In the genomic region with DNA sequence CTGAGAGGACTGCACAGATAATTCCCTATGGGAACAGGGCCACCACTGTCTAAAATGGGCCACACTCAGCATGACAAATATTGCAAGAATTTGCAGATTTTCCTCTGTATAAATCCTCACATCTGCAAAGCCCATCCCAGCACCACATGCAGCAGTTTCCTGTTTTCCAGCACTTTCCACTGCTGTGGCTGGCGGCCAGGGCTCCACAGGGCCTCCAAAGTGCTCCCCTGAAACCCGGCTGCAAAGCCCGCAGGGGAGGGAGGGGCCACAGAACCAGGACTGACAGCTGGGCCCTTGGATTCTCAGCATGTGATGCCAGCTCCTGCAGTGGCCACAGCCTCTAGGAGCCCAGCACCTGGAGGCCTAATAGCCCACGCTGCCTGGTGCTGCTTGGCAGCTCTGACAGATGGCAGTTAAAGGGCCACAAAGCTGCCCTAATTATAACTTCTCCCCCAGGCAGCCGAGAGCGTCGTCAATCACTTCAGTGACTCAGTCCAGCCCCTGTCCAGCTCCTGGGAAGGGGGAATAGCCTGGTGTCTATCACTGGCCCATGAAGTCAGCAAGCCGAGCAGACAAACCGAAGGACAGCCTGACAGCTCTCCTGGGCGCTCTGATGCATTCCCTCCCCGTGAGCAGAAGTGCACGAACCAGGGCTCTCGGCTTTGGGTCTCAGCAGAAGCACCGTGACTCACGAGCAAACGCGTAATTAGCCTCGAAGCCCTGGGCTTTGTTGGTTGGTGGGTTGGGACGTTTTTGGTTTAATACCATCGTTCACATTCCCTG, we compare ENCODE assay signal across 12 cellular contexts. TPM values are rescaled to one million over a fixed set of nuclear protein-coding genes. Genes with fewer than 3 reads are reported as not detected.
DNase-seq lines count a peak whose midpoint lies in the region; ATAC-seq and TF ChIP-seq lines count a peak whose summit lies in the region.
"Had no signal": no experiment of that assay in that cellular context is flagged by ENCODE, and none has a peak within 500 bp of the region (broad histone marks: within the 10 kb centered on the region; RNA-seq: fewer than 3 reads in every experiment).

No MANE protein-coding gene starts in this region.

- H3K4me1 Mint-ChIP-seq in activated T-cell treated with anti-CD3 and anti-CD28 coated beads, Interleukin-2, amount 50 U/mL, for 72 hours (ENCODE audit: low read depth), result no peaks in the 10 kb centered on the region

- no peak overlapping the region for H3K4me3 Mint-ChIP-seq in activated T-cell treated with anti-CD3 and anti-CD28 coated beads, Interleukin-2, amount 50 U/mL, for 72 hours

- H3K9me3 ChIP-seq in fibroblast of lung (ENCODE audit: control insufficient read depth, insufficient read depth, low read depth, low read length), result no peaks in the 10 kb centered on the region
- no peaks in the 10 kb centered on the region for H3K9me3 ChIP-seq in effector memory CD4-positive, alpha-beta T cell (ENCODE audit: control insufficient read depth, low read length)
- H3K9me3 ChIP-seq: upper lobe of left lung had no signal

- no peak overlapping the region for H3K9ac ChIP-seq in fibroblast of lung (ENCODE audit: insufficient read depth, low read length)

- H3K36me3 ChIP-seq in fibroblast of lung (ENCODE audit: control insufficient read depth, insufficient read depth, low read length), result no peaks in the 10 kb centered on the region
- H3K36me3 ChIP-seq in effector memory CD4-positive, alpha-beta T cell (ENCODE audit: control insufficient read depth, insufficient read depth, low read length), result no peaks in the 10 kb centered on the region
- H3K36me3 ChIP-seq: upper lobe of left lung had no signal

- H3K27me3 Mint-ChIP-seq in activated T-cell treated with anti-CD3 and anti-CD28 coated beads, Interleukin-2, amount 50 U/mL, for 72 hours (ENCODE audit: low read depth), result peaks cover 20% of the 10 kb centered on the region

- peak overlapping the region; percentile 7 for H3K27ac ChIP-seq in fibroblast of lung (ENCODE audit: insufficient read depth, low read length)
- H3K27ac ChIP-seq in effector memory CD4-positive, alpha-beta T cell (ENCODE audit: insufficient read depth, low read length, poor library complexity, severe bottlenecking), result no peak overlapping the region
- H3K27ac ChIP-seq: HL-60, upper lobe of left lung had no signal

- H3K4me2 ChIP-seq in fibroblast of lung (ENCODE audit: extremely low read depth, insufficient read depth, low read length), result peak overlapping the region; percentile 70

- H3K4me3 ChIP-seq in fibroblast of lung (replicated peaks in 1 of 4; ENCODE audit: control extremely low read depth in 1 of 4, insufficient read depth in 1 of 4, low read depth in 3 of 4, low read length in 4 of 4) (no peak overlapping the region), retinal pigment epithelial cell (ENCODE audit: low read length) (no peak overlapping the region)
- no peak overlapping the region for H3K4me3 ChIP-seq in effector memory CD4-positive, alpha-beta T cell (ENCODE audit: insufficient read depth, low read depth, low read length, poor library complexity, severe bottlenecking)
- H3K4me3 ChIP-seq: upper lobe of left lung had no signal

- no peak overlapping the region for H3K27ac Mint-ChIP-seq in activated T-cell treated with anti-CD3 and anti-CD28 coated beads, Interleukin-2, amount 50 U/mL, for 72 hours

- H3K79me2 ChIP-seq in fibroblast of lung (ENCODE audit: control insufficient read depth, insufficient read depth, low read length), result no peaks in the 10 kb centered on the region

- H3K27me3 ChIP-seq in fibroblast of lung (ENCODE audit: control insufficient read depth, insufficient read depth, low read length), result peaks cover 4% of the 10 kb centered on the region
- H3K27me3 ChIP-seq in effector memory CD4-positive, alpha-beta T cell (replicated peaks; ENCODE audit: control insufficient read depth, insufficient read depth, low read length, poor library complexity, severe bottlenecking), result peaks cover 6% of the 10 kb centered on the region

- H4K20me1 ChIP-seq in fibroblast of lung (ENCODE audit: control insufficient read depth, extremely low read depth, insufficient read depth, low read length), result no peaks in the 10 kb centered on the region

- TF ChIP-seq CTCF in fibroblast of lung (conservative IDR thresholded peaks at IDR 0.05 in 1 of 2, IDR thresholded peaks at IDR 0.05 in 1 of 2; ENCODE audit: low read depth in 1 of 2, low read length in 2 of 2) (no peak), retinal pigment epithelial cell (conservative IDR thresholded peaks at IDR 0.05; ENCODE audit: low read depth, low read length) (no peak)

- H3K9me3 Mint-ChIP-seq in activated T-cell treated with anti-CD3 and anti-CD28 coated beads, Interleukin-2, amount 50 U/mL, for 72 hours, result no peaks in the 10 kb centered on the region

- peak; percentile 42 for DNase-seq in HCEC 1CT
- peak; percentile 83 for DNase-seq in NCI-H446 treated with DMSO at 0.1 percent for 48 hours (lab: John Stamatoyannopoulos, UW)
- DNase-seq in fibroblast of lung (ENCODE audit: low read depth in 2 of 2), result peak; percentile 65 to 87
- peak; percentile 12 for DNase-seq in retinal pigment epithelial cell (ENCODE audit: low read depth)
- no peak for DNase-seq in effector memory CD4-positive, alpha-beta T cell
- DNase-seq in activated T-cell treated with anti-CD3 and anti-CD28 coated beads, Interleukin-2, amount 50 U/mL, for 72 hours, result no peak
- DNase-seq: activated naive CD4-positive, alpha-beta T cell had no signal

- H3K36me3 Mint-ChIP-seq in activated T-cell treated with anti-CD3 and anti-CD28 coated beads, Interleukin-2, amount 50 U/mL, for 72 hours (ENCODE audit: insufficient read depth in 2 of 2), result no peaks in the 10 kb centered on the region

- H3K4me1 ChIP-seq in fibroblast of lung (ENCODE audit: control insufficient read depth, extremely low read depth, insufficient read depth, low read length), result peaks cover 23% of the 10 kb centered on the region
- no peaks in the 10 kb centered on the region for H3K4me1 ChIP-seq in effector memory CD4-positive, alpha-beta T cell (ENCODE audit: control insufficient read depth, insufficient read depth, low read length, poor library complexity, severe bottlenecking)

- ATAC-seq in GM19035 (IDR thresholded peaks at IDR 0.05; ENCODE audit: unreplicated experiment) (no peak), GM21526 (IDR thresholded peaks at IDR 0.05; ENCODE audit: low FRiP score, unreplicated experiment) (no peak)
- ATAC-seq in activated T-cell treated with anti-CD3 and anti-CD28 coated beads, Interleukin-2, amount 50 U/mL, for 72 hours (replicated peaks in 1 of 2), result no peak

- H2AFZ ChIP-seq in fibroblast of lung (ENCODE audit: low read length), result peak overlapping the region; percentile 16

RNA-seq across cellular contexts. Expression of a gene that starts 4.7 kb away (rescaled TPM):
- 1.3 and 2.3 TPM in 2 replicates for total RNA-seq in fibroblast of lung
- polyA plus RNA-seq in fibroblast of lung, result 0.58 and 0.91 TPM in 2 replicates
- polyA plus RNA-seq in fibroblast of lung (2012), result 1.5 and 1.8 TPM in 2 replicates
- 5.1 and 6.2 TPM in 2 replicates for polyA minus RNA-seq in fibroblast of lung (ENCODE audit: low replicate concordance)
- total RNA-seq in activated T-cell treated with anti-CD3 and anti-CD28 coated beads, Interleukin-2, amount 50 U/mL, for 72 hours, result not detected

RNA-seq across cellular contexts. Expression of a gene that starts 13.7 kb away (rescaled TPM):
- total RNA-seq in fibroblast of lung, result not detected in 2 replicates
- polyA plus RNA-seq in fibroblast of lung, result not detected in 2 replicates
- not detected in 2 replicates for polyA plus RNA-seq in fibroblast of lung (2012)
- polyA minus RNA-seq in fibroblast of lung (ENCODE audit: low replicate concordance), result not detected in 2 replicates
- not detected for total RNA-seq in activated T-cell treated with anti-CD3 and anti-CD28 coated beads, Interleukin-2, amount 50 U/mL, for 72 hours
- total RNA-seq: skeletal muscle tissue had no signal

RNA-seq across cellular contexts. Expression of a gene that starts 34.2 kb away (rescaled TPM):
- total RNA-seq in fibroblast of lung, result under 0.01 and 0.17 TPM in 2 replicates
- polyA plus RNA-seq in fibroblast of lung, result 0.02 and 0.06 TPM in 2 replicates
- 0.05 TPM in 1 of 2 replicates, not detected in the other for polyA plus RNA-seq in fibroblast of lung (2012)
- 0.71 TPM in 1 of 2 replicates, not detected in the other for polyA minus RNA-seq in fibroblast of lung (ENCODE audit: low replicate concordance)
- total RNA-seq in activated T-cell treated with anti-CD3 and anti-CD28 coated beads, Interleukin-2, amount 50 U/mL, for 72 hours, result 1 to 10 TPM; 1.6 to 1.9 TPM

Comparison
In these comparisons a context has a peak if more than half of its experiments do, and no peak if none do; other contexts are left out.
1. DNase-seq: peak in HCEC 1CT (single experiment), NCI-H446 treated with DMSO at 0.1 percent for 48 hours (single experiment), fibroblast of lung (2 of 2) and retinal pigment epithelial cell (single experiment); none in effector memory CD4-positive, alpha-beta T cell (0 of 3) and activated T-cell treated with anti-CD3 and anti-CD28 coated beads, Interleukin-2, amount 50 U/mL, for 72 hours (0 of 2).